ENCODE assay signal across 30 cellular contexts in the genomic region with DNA sequence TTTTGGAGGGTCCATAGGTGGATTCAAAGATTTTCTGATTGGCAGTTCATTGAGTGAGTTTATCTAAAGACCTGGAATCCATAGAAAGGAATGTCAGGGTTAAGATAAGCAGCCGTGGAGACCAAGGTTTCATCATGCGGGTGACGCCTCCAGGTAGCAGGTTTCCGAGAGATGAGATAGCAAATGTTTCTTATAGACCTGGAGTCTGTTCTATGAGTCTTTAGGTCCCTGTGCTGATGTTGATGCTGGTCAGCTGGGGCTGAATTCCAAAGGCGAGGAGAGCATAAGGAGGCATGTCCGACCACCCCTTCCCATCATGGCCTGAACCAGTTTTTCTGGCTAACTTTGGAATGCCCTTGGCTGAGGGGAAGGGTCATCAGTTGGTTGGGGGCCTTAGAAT.
"Had no signal": no experiment of that assay in that cellular context is flagged by ENCODE, and none has a peak within 500 bp of the region (broad histone marks: within the 10 kb centered on the region; RNA-seq: fewer than 3 reads in every experiment).

No MANE protein-coding gene starts in this region.

- H3K4me1 Mint-ChIP-seq: activated naive CD8-positive, alpha-beta T cell treated with anti-CD3 and anti-CD28 coated beads, Interleukin-2, amount 10 ng/mL, durations not matched to agents 7 days and 5 days had no signal

- H3K27me3 Mint-ChIP-seq: activated B cell treated with CpG ODN at 0.5 μM for 24 hours; activated CD4-positive, alpha-beta memory T cell treated with anti-CD3 and anti-CD28 coated beads for 36 hours; activated CD4-positive, alpha-beta T cell treated with anti-CD3 and anti-CD28 coated beads, Interleukin-2, amount 10 ng/mL, durations not matched to agents 24 days and 14 days; activated naive CD8-positive, alpha-beta T cell treated with anti-CD3 and anti-CD28 coated beads, Interleukin-2, amount 10 ng/mL, durations not matched to agents 7 days and 5 days had no signal

- H3K4me2 ChIP-seq: KMS-11 had no signal

- H3K27ac Mint-ChIP-seq: activated B cell treated with CpG ODN at 0.5 μM for 24 hours; activated CD4-positive, alpha-beta memory T cell treated with anti-CD3 and anti-CD28 coated beads for 36 hours; activated CD4-positive, alpha-beta T cell treated with anti-CD3 and anti-CD28 coated beads, Interleukin-2, amount 10 ng/mL, durations not matched to agents 24 days and 14 days; activated naive CD8-positive, alpha-beta T cell treated with anti-CD3 and anti-CD28 coated beads, Interleukin-2, amount 10 ng/mL, durations not matched to agents 7 days and 5 days; activated T-cell treated with anti-CD3 and anti-CD28 coated beads, Interleukin-2, amount 50 U/mL, for 72 hours; activated T-helper 2 cell treated with anti-CD3 and anti-CD28 coated beads, Interferon-gamma antibody, Interleukin-2, Interleukin-4, amounts not matched to agents 10 μg/mL and 5 μg/mL and 100 μg/mL, durations not matched to agents 14 hours and 24 hours and 36 hours had no signal

- H3K27ac ChIP-seq: adrenal gland, KMS-11, Peyer's patch, RWPE1, SJSA1 had no signal

- H3K4me3 Mint-ChIP-seq: activated B cell treated with CpG ODN at 0.5 μM for 24 hours; activated CD4-positive, alpha-beta memory T cell treated with anti-CD3 and anti-CD28 coated beads for 36 hours; activated CD4-positive, alpha-beta T cell treated with anti-CD3 and anti-CD28 coated beads, Interleukin-2, amount 10 ng/mL, durations not matched to agents 24 days and 14 days; activated naive CD8-positive, alpha-beta T cell treated with anti-CD3 and anti-CD28 coated beads, Interleukin-2, amount 10 ng/mL, durations not matched to agents 7 days and 5 days; activated T-cell treated with anti-CD3 and anti-CD28 coated beads, Interleukin-2, amount 50 U/mL, for 72 hours had no signal

- H3K27me3 ChIP-seq: adrenal gland, Peyer's patch had no signal

- H3K9me3 Mint-ChIP-seq: activated CD4-positive, alpha-beta memory T cell treated with anti-CD3 and anti-CD28 coated beads for 36 hours; activated CD4-positive, alpha-beta T cell treated with anti-CD3 and anti-CD28 coated beads, Interleukin-2, amount 10 ng/mL, durations not matched to agents 24 days and 14 days; activated naive CD8-positive, alpha-beta T cell treated with anti-CD3 and anti-CD28 coated beads, Interleukin-2, amount 10 ng/mL, durations not matched to agents 7 days and 5 days; activated T-cell treated with anti-CD3 and anti-CD28 coated beads, Interleukin-2, amount 50 U/mL, for 72 hours; activated T-helper 2 cell treated with anti-CD3 and anti-CD28 coated beads, Interferon-gamma antibody, Interleukin-2, Interleukin-4, amounts not matched to agents 10 μg/mL and 5 μg/mL and 100 μg/mL, durations not matched to agents 14 hours and 24 hours and 36 hours had no signal

- ATAC-seq: activated T-cell treated with anti-CD3 and anti-CD28 coated beads, Interleukin-2, amount 50 U/mL, for 72 hours; SK-N-SH treated with all-trans-retinoic acid at 6 μM for 48 hours had no signal

- H3K4me1 ChIP-seq: adrenal gland, Peyer's patch, SJSA1 had no signal

- H3K9ac ChIP-seq: KMS-11 had no signal

- H3K4me3 ChIP-seq: adrenal gland, Peyer's patch, SJSA1 had no signal

- DNase-seq: activated B cell treated with CpG ODN at 0.5 μM for 24 hours; activated CD4-positive, alpha-beta memory T cell treated with anti-CD3 and anti-CD28 coated beads for 36 hours; activated CD4-positive, alpha-beta T cell treated with anti-CD3 and anti-CD28 coated beads for 1 hour; activated CD4-positive, alpha-beta T cell treated with anti-CD3 and anti-CD28 coated beads, Interleukin-2, amount 10 ng/mL, durations not matched to agents 24 days and 14 days; activated CD8-positive, alpha-beta memory T cell treated with anti-CD3 and anti-CD28 coated beads for 24 hours; activated naive CD4-positive, alpha-beta T cell treated with anti-CD3 and anti-CD28 coated beads, Interleukin-2, amount 50 U/mL, for 16 hours; activated naive CD8-positive, alpha-beta T cell treated with anti-CD3 and anti-CD28 coated beads, Interleukin-2, amount 10 ng/mL, durations not matched to agents 7 days and 5 days; activated T-cell treated with anti-CD3 and anti-CD28 coated beads for 4 hours; activated T-cell treated with anti-CD3 and anti-CD28 coated beads, Interleukin-2, amount 50 U/mL, for 72 hours; adrenal gland; anterior cingulate cortex; NCI-H1092 treated with DMSO at 0.1 percent for 48 hours; NCI-H1417 treated with DMSO at 0.1 percent for 48 hours; NCI-H1694; NCI-H2029; NCI-H2107; NCI-H2171 treated with DMSO at 0.1 percent for 48 hours; NCI-H345; NCI-H510A; NCI-H526 treated with DMSO at 0.1 percent for 48 hours; NCI-H82; NK-92 treated with Interleukin-12 subunit alpha and Interleukin-12 subunit beta, amount 100 ng/mL, for 24 hours; Peyer's patch; Right ventricle myocardium superior; SW 1271 had no signal

- H3K9me3 ChIP-seq: adrenal gland, Peyer's patch, SJSA1 had no signal

- H3K36me3 Mint-ChIP-seq: activated CD4-positive, alpha-beta memory T cell treated with anti-CD3 and anti-CD28 coated beads for 36 hours; activated naive CD8-positive, alpha-beta T cell treated with anti-CD3 and anti-CD28 coated beads, Interleukin-2, amount 10 ng/mL, durations not matched to agents 7 days and 5 days had no signal
